Comparison of ENCODE assay signal across 23 cellular contexts in genomic region chr18:57951999-57952774, GRCh38.
DNase-seq lines count a peak whose midpoint lies in the region; ATAC-seq and TF ChIP-seq lines count a peak whose summit lies in the region.
"Had no signal": no experiment of that assay in that cellular context is flagged by ENCODE, and none has a peak within 500 bp of the region (broad histone marks: within the 10 kb centered on the region; RNA-seq: fewer than 3 reads in every experiment).

No MANE protein-coding gene starts in this region.

- H3K4me1 ChIP-seq in heart left ventricle: no peaks in the 10 kb centered on the region
- H3K4me1 ChIP-seq in fibroblast of lung (ENCODE audit: control insufficient read depth, extremely low read depth, insufficient read depth, low read length): no peaks in the 10 kb centered on the region
- peaks cover 0 to 3% of the 10 kb centered on the region in 2 donors for H3K4me1 ChIP-seq in lung (ENCODE audit: control insufficient read depth in 2 of 2, insufficient read depth in 2 of 2, low read length in 2 of 2)
- H3K4me1 ChIP-seq in upper lobe of right lung: no peaks in the 10 kb centered on the region
- H3K4me1 ChIP-seq: SJSA1, uterus had no signal

- DNase-seq in left cardiac atrium: peak; percentile 31
- no peak for DNase-seq in heart left ventricle
- DNase-seq in fibroblast of lung (ENCODE audit: low read depth in 2 of 2): peak; percentile 10 to 20
- peak; percentile 57 for DNase-seq in lung (ENCODE audit: low spot score)
- DNase-seq in upper lobe of right lung: peak; percentile 68
- DNase-seq in NCI-H1092 treated with DMSO at 0.1 percent for 48 hours (lab: John Stamatoyannopoulos, UW): no peak
- DNase-seq: activated CD4-positive, alpha-beta memory T cell treated with anti-CD3 and anti-CD28 coated beads, Interleukin-2, amount 10 ng/mL, durations not matched to agents 7 days and 5 days; activated effector memory CD4-positive, alpha-beta T cell treated with anti-CD3 and anti-CD28 coated beads, Interleukin-2, amount 50 U/mL, for 16 hours; DMS79 treated with DMSO at 0.1 percent for 48 hours; effector memory CD4-positive, alpha-beta T cell; GOT3; MM.1S; NCI-H1436; NCI-H510A; nephron progenitor cell; substantia nigra; T-helper 1 cell; uterus had no signal

- H3K4me3 ChIP-seq in heart left ventricle (no peak overlapping the region), fibroblast of lung (replicated peaks in 1 of 4; ENCODE audit: control extremely low read depth in 1 of 4, insufficient read depth in 1 of 4, low read depth in 3 of 4, low read length in 4 of 4) (no peak overlapping the region), lung (no peak overlapping the region), upper lobe of right lung (no peak overlapping the region)
- H3K4me3 ChIP-seq: esophagus muscularis mucosa, SJSA1, uterus had no signal

- ATAC-seq in left cardiac atrium (peak; percentile 78 to 90), heart left ventricle (no peak), lung (ENCODE audit: insufficient read depth, low FRiP score) (peak; percentile 60), upper lobe of right lung (peak; percentile 82), HG02571 (IDR thresholded peaks at IDR 0.05; ENCODE audit: unreplicated experiment) (no peak), GM19452 (IDR thresholded peaks at IDR 0.05; ENCODE audit: unreplicated experiment) (no peak)
- ATAC-seq: activated CD4-positive, CD25-positive, alpha-beta regulatory T cell treated with anti-CD3 and anti-CD28 coated beads, Interleukin-2, amount 50 U/mL, for 24 hours had no signal

- no peaks in the 10 kb centered on the region for H3K36me3 ChIP-seq in heart left ventricle
- H3K36me3 ChIP-seq in fibroblast of lung (ENCODE audit: control insufficient read depth, insufficient read depth, low read length): no peaks in the 10 kb centered on the region
- no peaks in the 10 kb centered on the region for H3K36me3 ChIP-seq in lung (ENCODE audit: control insufficient read depth in 2 of 2, insufficient read depth in 2 of 2, low read length in 2 of 2)
- no peaks in the 10 kb centered on the region for H3K36me3 ChIP-seq in upper lobe of right lung
- H3K36me3 ChIP-seq: esophagus muscularis mucosa, SJSA1, uterus had no signal

- TF ChIP-seq CTCF in heart left ventricle (IDR thresholded peaks at IDR 0.05): no peak
- TF ChIP-seq CTCF in fibroblast of lung (conservative IDR thresholded peaks at IDR 0.05 in 1 of 2, IDR thresholded peaks at IDR 0.05 in 1 of 2; ENCODE audit: low read depth in 1 of 2, low read length in 2 of 2): no peak
- TF ChIP-seq CTCF in lung (IDR thresholded peaks at IDR 0.05; ENCODE audit: control extremely low read depth, extremely low read depth): no peak
- no peak for TF ChIP-seq CTCF in upper lobe of right lung (IDR thresholded peaks at IDR 0.05)

- intact Hi-C loops in left cardiac atrium (cut with DNase I) (no loop called here), heart left ventricle (cut with DNase I) (no loop called here), upper lobe of right lung (cut with DNase I) (no loop called here)

- WGBS in heart left ventricle, 4 donors: 73 to 81% (median 79%) methylated on average over 10 of the region's 10 CpGs
- WGBS in lung, 2 donors: 58 to 74% methylated on average over 10 of the region's 10 CpGs

- H3K9me3 ChIP-seq in heart left ventricle (no peaks in the 10 kb centered on the region), fibroblast of lung (ENCODE audit: control insufficient read depth, insufficient read depth, low read depth, low read length) (no peaks in the 10 kb centered on the region), lung (ENCODE audit: control insufficient read depth in 2 of 2, insufficient read depth in 1 of 2, low read length in 1 of 2) (peaks cover 0 to 1% of the 10 kb centered on the region in 2 donors), upper lobe of right lung (no peaks in the 10 kb centered on the region)
- H3K9me3 ChIP-seq: esophagus muscularis mucosa, SJSA1, uterus had no signal

- no peak overlapping the region for H3K4me2 ChIP-seq in fibroblast of lung (ENCODE audit: extremely low read depth, insufficient read depth, low read length)

- no peak overlapping the region for H3K27ac ChIP-seq in heart left ventricle
- H3K27ac ChIP-seq in fibroblast of lung (ENCODE audit: insufficient read depth, low read length): no peak overlapping the region
- H3K27ac ChIP-seq in lung (ENCODE audit: low read depth in 1 of 2, low read length in 1 of 2): peak overlapping the region in 1 of 2 donors; percentile 69
- H3K27ac ChIP-seq in upper lobe of right lung: peak overlapping the region; percentile 28
- H3K27ac ChIP-seq: esophagus muscularis mucosa, SJSA1, uterus had no signal

- H2AFZ ChIP-seq in fibroblast of lung (ENCODE audit: low read length): no peak overlapping the region

- no peaks in the 10 kb centered on the region for H4K20me1 ChIP-seq in fibroblast of lung (ENCODE audit: control insufficient read depth, extremely low read depth, insufficient read depth, low read length)

- TF ChIP-seq POLR2A in heart left ventricle (IDR thresholded peaks at IDR 0.05): no peak

- no peaks in the 10 kb centered on the region for H3K79me2 ChIP-seq in fibroblast of lung (ENCODE audit: control insufficient read depth, insufficient read depth, low read length)

- peaks cover 0 to 9% (median 0%) of the 10 kb centered on the region in 9 donors for H3K27me3 ChIP-seq in heart left ventricle
- H3K27me3 ChIP-seq in fibroblast of lung (ENCODE audit: control insufficient read depth, insufficient read depth, low read length): peaks cover 8% of the 10 kb centered on the region
- no peaks in the 10 kb centered on the region for H3K27me3 ChIP-seq in lung (ENCODE audit: control insufficient read depth, insufficient read depth)
- H3K27me3 ChIP-seq in upper lobe of right lung: no peaks in the 10 kb centered on the region
- H3K27me3 ChIP-seq: esophagus muscularis mucosa, SJSA1, uterus had no signal

- no peak overlapping the region for H3K9ac ChIP-seq in fibroblast of lung (ENCODE audit: insufficient read depth, low read length)

Comparison
In these comparisons a context has a peak if more than half of its experiments do, and no peak if none do; other contexts are left out.
1. ATAC-seq: peak in left cardiac atrium (2 of 2), lung (single experiment) and upper lobe of right lung (single experiment); none in heart left ventricle (0 of 4), HG02571 (single experiment) and GM19452 (single experiment).
2. DNase-seq: peak in left cardiac atrium (single experiment), fibroblast of lung (2 of 2), lung (single experiment) and upper lobe of right lung (single experiment); none in heart left ventricle (0 of 5) and NCI-H1092 treated with DMSO at 0.1 percent for 48 hours (single experiment).